22 cellular contexts compared by ENCODE assay signal in genomic region chr22:39739338-39740027, GRCh38.
DNase-seq lines count a peak whose midpoint lies in the region; ATAC-seq, FAIRE-seq and TF ChIP-seq lines count a peak whose summit lies in the region.
"Had no signal": no experiment of that assay in that cellular context is flagged by ENCODE, and none has a peak within 500 bp of the region (broad histone marks: within the 10 kb centered on the region; RNA-seq: fewer than 3 reads in every experiment).

No MANE protein-coding gene starts in this region.

- H3F3A ChIP-seq in PC-9 (ENCODE audit: insufficient read depth, low read depth): no peaks in the 10 kb centered on the region

- H3K9me3 ChIP-seq in PC-9 (ENCODE audit: insufficient read depth, low read depth): 0 out of 2 replicates have a peak, but pooled peaks cover 4% of the 10 kb centered on the region
- H3K9me3 ChIP-seq in H1 (ENCODE audit: insufficient read depth in 2 of 2, low read depth in 1 of 2, low read length in 1 of 2): 0 out of 4 replicates have a peak, but pooled peaks cover 0 to 4% of the 10 kb centered on the region in 2 experiments
- H3K9me3 ChIP-seq: Peyer's patch had no signal

- peaks cover 7% of the 10 kb centered on the region for H3K9me3 Mint-ChIP-seq in T-helper 2 cell treated with Interferon-gamma antibody and Interleukin-4, amounts not matched to agents 5 μg/mL and 100 μg/mL, for 36 hours
- H3K9me3 Mint-ChIP-seq: HFFc6 had no signal

- H3K4me3 ChIP-seq in PC-9 (no peak overlapping the region), H1 (ENCODE audit: extremely low read depth in 1 of 4, insufficient read depth in 2 of 4, low read depth in 3 of 4, low read length in 4 of 4) (no peak overlapping the region)
- H3K4me3 ChIP-seq: BLaER1 treated with 17β-estradiol and CSF1 and Interleukin-3, amounts not matched to agents 10 nM and 100 nM; Peyer's patch had no signal

- no peak overlapping the region for H3K27ac Mint-ChIP-seq in T-helper 2 cell treated with Interferon-gamma antibody and Interleukin-4, amounts not matched to agents 5 μg/mL and 100 μg/mL, for 36 hours
- H3K27ac Mint-ChIP-seq: CD4-positive, alpha-beta memory T cell; HFFc6 had no signal

- no peak overlapping the region for H3K4me3 Mint-ChIP-seq in T-helper 2 cell treated with Interferon-gamma antibody and Interleukin-4, amounts not matched to agents 5 μg/mL and 100 μg/mL, for 36 hours
- H3K4me3 Mint-ChIP-seq: CD4-positive, alpha-beta memory T cell; HFFc6 had no signal

- intact Hi-C loops in PC-9 (cut with micrococcal nuclease; ENCODE audit: unreplicated experiment): no loop called here

- no peaks in the 10 kb centered on the region for H3K79me2 ChIP-seq in PC-9 (ENCODE audit: low read depth)
- H3K79me2 ChIP-seq in H1 (ENCODE audit: control insufficient read depth in 1 of 2, insufficient read depth in 2 of 2, low read length in 2 of 2): no peaks in the 10 kb centered on the region

- ATAC-seq in GM18858 (IDR thresholded peaks at IDR 0.05; ENCODE audit: unreplicated experiment): no peak

- no peak overlapping the region for H3K18ac ChIP-seq in H1 (ENCODE audit: extremely low read depth, low read length)

- H3K4me1 ChIP-seq in PC-9 (replicated peaks; ENCODE audit: insufficient read depth) (peaks cover 8% of the 10 kb centered on the region), H1 (replicated peaks in 1 of 4; ENCODE audit: control insufficient read depth in 3 of 4, insufficient read depth in 4 of 4, low read length in 3 of 4) (peaks cover 0 to 4% (median 3%) of the 10 kb centered on the region in 4 experiments; a peak in 3 of 7 replicates)
- H3K4me1 ChIP-seq: BLaER1 treated with 17β-estradiol and CSF1 and Interleukin-3, amounts not matched to agents 10 nM and 100 nM; Peyer's patch had no signal

- H3K56ac ChIP-seq in H1 (replicated peaks; ENCODE audit: insufficient read length, low read depth, low read length): no peak overlapping the region

- BruUV-seq in PC-9 (replicated peaks; lab: Mats Ljungman, UMichigan): no TSS peak

- H3K4me1 Mint-ChIP-seq in T-helper 2 cell treated with Interferon-gamma antibody and Interleukin-4, amounts not matched to agents 5 μg/mL and 100 μg/mL, for 36 hours (ENCODE audit: low read depth): peaks cover 20% of the 10 kb centered on the region

- H2BK12ac ChIP-seq in H1 (ENCODE audit: low read depth, low read length): no peak overlapping the region

- H3K4me2 ChIP-seq in PC-9 (0 out of 2 replicates have a peak overlapping the region, but pooled peaks have one; percentile 10), H1 (ENCODE audit: insufficient read depth in 1 of 2, low read depth in 2 of 2, low read length in 2 of 2) (no peak overlapping the region)
- H3K4me2 ChIP-seq: BLaER1 treated with 17β-estradiol and CSF1 and Interleukin-3, amounts not matched to agents 10 nM and 100 nM had no signal

- H3K36me3 Mint-ChIP-seq in T-helper 2 cell treated with Interferon-gamma antibody and Interleukin-4, amounts not matched to agents 5 μg/mL and 100 μg/mL, for 36 hours (ENCODE audit: low read depth): peaks cover 4% of the 10 kb centered on the region
- H3K36me3 Mint-ChIP-seq: CD4-positive, alpha-beta memory T cell had no signal

- H2BK20ac ChIP-seq in H1 (ENCODE audit: low read length): no peak overlapping the region

- no peak for TF ChIP-seq RAD21 in H1 (IDR thresholded peaks at IDR 0.05 in 1 of 2, conservative IDR thresholded peaks at IDR 0.05 in 1 of 2; ENCODE audit: low read depth in 2 of 2, low read length in 2 of 2)

- H4K5ac ChIP-seq in H1 (ENCODE audit: insufficient read length, low read depth, low read length): no peak overlapping the region

- no peaks in the 10 kb centered on the region for H4K20me1 ChIP-seq in PC-9 (ENCODE audit: insufficient read depth)
- no peaks in the 10 kb centered on the region for H4K20me1 ChIP-seq in H1 (replicated peaks in 1 of 2; ENCODE audit: control insufficient read depth in 1 of 2, insufficient read depth in 2 of 2, low read length in 2 of 2)
- H4K20me1 ChIP-seq: BLaER1 treated with 17β-estradiol and CSF1 and Interleukin-3, amounts not matched to agents 10 nM and 100 nM had no signal

- FAIRE-seq in H1 (lab: Jason Lieb, UNC): no peak
- FAIRE-seq: G401.6, H54 had no signal

- H3K27ac ChIP-seq in PC-9: no peak overlapping the region
- H3K27ac ChIP-seq in H1 (ENCODE audit: low read depth, low read length): no peak overlapping the region
- H3K27ac ChIP-seq: 22Rv1; BLaER1 treated with 17β-estradiol and CSF1 and Interleukin-3, amounts not matched to agents 10 nM and 100 nM; Peyer's patch had no signal

- TF ChIP-seq POLR2A in H1 (IDR thresholded peaks at IDR 0.05; ENCODE audit: control extremely low read depth in 1 of 2, low read depth in 2 of 2, low read length in 2 of 2): no peak

- no peak for TF ChIP-seq EP300 in H1 (IDR thresholded peaks at IDR 0.05; ENCODE audit: borderline replicate concordance in 1 of 2, low read depth in 2 of 2, low read length in 2 of 2)

- H2BK120ac ChIP-seq in H1 (replicated peaks; ENCODE audit: low read depth, low read length): no peak overlapping the region

- no peak overlapping the region for H2BK15ac ChIP-seq in H1 (ENCODE audit: low read length)

- no peaks in the 10 kb centered on the region for H3K9me2 ChIP-seq in PC-9 (ENCODE audit: insufficient read depth)

- POLR2A ChIA-PET in PC-9 (lab: Charles Lee; ENCODE audit: unreplicated experiment): interaction anchor here (0.6 kb wide), 1 partner anchor 121 kb away, joined by 4 read pairs; no protein-coding TSS in a partner anchor
- POLR2A ChIA-PET in H1 (lab: Charles Lee; ENCODE audit: partially characterized antibody): interaction anchor here (0.8 kb wide), 1 partner anchor 220 kb away, joined by 3 read pairs; no protein-coding TSS in a partner anchor

- 94% methylated on average over 4 of the region's 4 CpGs; no CpG with 5 or more reads in 1 of the 2 experiments for WGBS in H1 (ENCODE audit: extremely low coverage in 1 of 2, insufficient coverage in 1 of 2, insufficient read length in 1 of 2, insufficient replicate concordance in 2 of 2, low coverage in 1 of 2, low lambda C conversion rate in 2 of 2, missing lambda C conversion rate in 1 of 2), 2 experiments

- DNase-seq in NCI-H1105 treated with DMSO at 0.1 percent for 48 hours (lab: John Stamatoyannopoulos, UW) (peak; percentile 30), NCI-H1105 (lab: John Stamatoyannopoulos, UW) (no peak), H4 (ENCODE audit: low spot score) (peak; percentile 28), PC-9 (no peak), H1 (ENCODE audit: low read depth in 1 of 2, low spot score in 2 of 2) (no peak)
- DNase-seq in central memory CD4-positive, alpha-beta T cell: no peak
- DNase-seq in T-helper 2 cell treated with Interferon-gamma antibody and Interleukin-4, amounts not matched to agents 5 μg/mL and 100 μg/mL, for 36 hours (ENCODE audit: low spot score): no peak
- DNase-seq: CD4-positive, alpha-beta memory T cell; KG1; MV-4-11; NCI-H1417; NCI-H1694 treated with DMSO at 0.1 percent for 48 hours; NCI-H2081 treated with DMSO at 0.1 percent for 48 hours; NCI-H510A; NCI-H748 treated with DMSO at 0.1 percent for 48 hours; Peyer's patch had no signal

- no peak overlapping the region for H2BK5ac ChIP-seq in H1 (ENCODE audit: low read depth, low read length)

- H3K23ac ChIP-seq in H1 (ENCODE audit: insufficient read length): no peak overlapping the region

- H3K36me3 ChIP-seq in PC-9 (ENCODE audit: low read depth) (no peaks in the 10 kb centered on the region), H1 (ENCODE audit: control insufficient read depth in 2 of 4, insufficient read depth in 4 of 4, low read length in 3 of 4) (no peaks in the 10 kb centered on the region)
- H3K36me3 ChIP-seq: BLaER1 treated with 17β-estradiol and CSF1 and Interleukin-3, amounts not matched to agents 10 nM and 100 nM; Peyer's patch had no signal

- no peaks in the 10 kb centered on the region for H3K23me2 ChIP-seq in H1 (ENCODE audit: low read depth, low read length)

- H2AFZ ChIP-seq in PC-9: no peak overlapping the region
- no peak overlapping the region for H2AFZ ChIP-seq in H1 (ENCODE audit: low read length)

- CTCF ChIA-PET in PC-9 (lab: Charles Lee) (no interaction called here), H1 (lab: Charles Lee; ENCODE audit: partially characterized antibody) (interaction anchor here (0.9 to 1.2 kb wide), 3 partner anchors 9 to 33 kb away, joined by 3 to 6 read pairs (median 3); no protein-coding TSS in a partner anchor)

- H3K27me3 ChIP-seq in PC-9 (ENCODE audit: insufficient read depth, low read depth) (peaks cover 24% of the 10 kb centered on the region), H1 (replicated peaks in 1 of 4; ENCODE audit: control insufficient read depth in 3 of 4, extremely low read depth in 1 of 4, insufficient read depth in 3 of 4, low read length in 3 of 4) (no peaks in the 10 kb centered on the region)
- H3K27me3 ChIP-seq: BLaER1 treated with 17β-estradiol and CSF1 and Interleukin-3, amounts not matched to agents 10 nM and 100 nM; Peyer's patch had no signal

- no peak overlapping the region for H2AK5ac ChIP-seq in H1 (ENCODE audit: low read depth, low read length)

- no peak overlapping the region for H4K8ac ChIP-seq in H1 (ENCODE audit: extremely low read depth, insufficient read depth, low read length)

- H4K91ac ChIP-seq in H1 (replicated peaks; ENCODE audit: insufficient read length, low read length): no peak overlapping the region

- no peak for TF ChIP-seq CTCF in PC-9 (conservative IDR thresholded peaks at IDR 0.05)
- no peak for TF ChIP-seq CTCF in H1 (IDR thresholded peaks at IDR 0.05; ENCODE audit: control extremely low read depth in 1 of 3, insufficient read depth in 1 of 3, low read depth in 1 of 3, low read length in 3 of 3)

- no peak overlapping the region for H3K9ac ChIP-seq in H1 (replicated peaks in 1 of 4; ENCODE audit: extremely low read depth in 1 of 4, low read depth in 3 of 4, low read length in 3 of 4)
- H3K9ac ChIP-seq: BLaER1 treated with 17β-estradiol and CSF1 and Interleukin-3, amounts not matched to agents 10 nM and 100 nM had no signal

- H3K27me3 Mint-ChIP-seq in T-helper 2 cell treated with Interferon-gamma antibody and Interleukin-4, amounts not matched to agents 5 μg/mL and 100 μg/mL, for 36 hours (ENCODE audit: low read depth): peaks cover 26% of the 10 kb centered on the region

- H3K4ac ChIP-seq in H1 (replicated peaks; ENCODE audit: insufficient read length, low read depth, low read length): no peak overlapping the region

- H3K14ac ChIP-seq in H1 (ENCODE audit: insufficient read length): no peak overlapping the region

- no peaks in the 10 kb centered on the region for H3K79me1 ChIP-seq in H1 (ENCODE audit: low read depth, low read length)

Comparison
In these comparisons a context has a peak if more than half of its experiments do, and no peak if none do; other contexts are left out.
1. DNase-seq: peak in NCI-H1105 treated with DMSO at 0.1 percent for 48 hours (single experiment) and H4 (single experiment); none in NCI-H1105 (single experiment), PC-9 (0 of 2), H1 (0 of 2), central memory CD4-positive, alpha-beta T cell (single experiment) and T-helper 2 cell treated with Interferon-gamma antibody and Interleukin-4, amounts not matched to agents 5 μg/mL and 100 μg/mL, for 36 hours (single experiment).